In the genomic region with DNA sequence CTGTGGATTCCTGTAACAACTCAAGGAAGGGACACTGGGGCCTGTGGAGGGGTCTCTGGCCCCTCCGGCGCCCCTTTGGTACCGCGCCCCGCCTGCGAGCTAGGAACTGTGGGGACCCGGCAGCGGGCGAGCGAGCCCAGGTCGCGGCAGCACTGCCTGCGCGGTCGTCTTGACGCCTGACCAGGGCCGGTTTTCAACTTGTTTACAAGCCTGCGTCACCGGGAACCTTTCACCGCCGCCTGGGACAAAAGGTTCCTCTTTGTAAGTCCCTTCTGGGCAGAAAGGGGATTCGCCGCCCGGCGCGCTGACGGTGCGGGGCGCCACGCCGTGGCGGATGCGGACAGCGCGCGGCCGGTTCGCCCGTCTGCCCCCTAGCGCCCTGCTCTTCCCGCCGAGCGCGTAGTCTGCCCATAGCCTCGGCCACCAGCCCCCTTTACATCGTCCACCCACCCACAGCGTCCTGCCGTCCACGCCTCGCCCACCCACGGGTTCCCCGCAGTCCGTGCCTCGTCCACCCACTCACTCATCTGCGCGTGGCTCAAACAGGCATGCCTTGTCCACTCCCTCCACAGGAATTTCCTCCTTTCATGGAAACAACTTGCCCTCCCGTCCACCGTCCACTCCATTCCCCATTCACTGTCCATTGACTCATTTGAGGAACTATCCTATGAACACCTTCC, we compare ENCODE assay signal across 1 cellular context.
TF ChIP-seq lines count a peak whose summit lies in the region.

No MANE protein-coding gene starts in this region.

TF ChIP-seq in HepG2, 621 proteins besides CTCF, POLR2A, EP300 and RAD21 (continued from another document and continues in another):
- TF ChIP-seq, protein P1, sequence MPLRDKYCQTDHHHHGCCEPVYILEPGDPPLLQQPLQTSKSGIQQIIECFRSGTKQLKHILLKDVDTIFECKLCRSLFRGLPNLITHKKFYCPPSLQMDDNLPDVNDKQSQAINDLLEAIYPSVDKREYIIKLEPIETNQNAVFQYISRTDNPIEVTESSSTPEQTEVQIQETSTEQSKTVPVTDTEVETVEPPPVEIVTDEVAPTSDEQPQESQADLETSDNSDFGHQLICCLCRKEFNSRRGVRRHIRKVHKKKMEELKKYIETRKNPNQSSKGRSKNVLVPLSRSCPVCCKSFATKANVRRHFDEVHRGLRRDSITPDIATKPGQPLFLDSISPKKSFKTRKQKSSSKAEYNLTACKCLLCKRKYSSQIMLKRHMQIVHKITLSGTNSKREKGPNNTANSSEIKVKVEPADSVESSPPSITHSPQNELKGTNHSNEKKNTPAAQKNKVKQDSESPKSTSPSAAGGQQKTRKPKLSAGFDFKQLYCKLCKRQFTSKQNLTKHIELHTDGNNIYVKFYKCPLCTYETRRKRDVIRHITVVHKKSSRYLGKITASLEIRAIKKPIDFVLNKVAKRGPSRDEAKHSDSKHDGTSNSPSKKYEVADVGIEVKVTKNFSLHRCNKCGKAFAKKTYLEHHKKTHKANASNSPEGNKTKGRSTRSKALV (CRISPR knock-in tag; IDR thresholded peaks at IDR 0.05), result peak; percentile 87
- TF ChIP-seq, protein P2, sequence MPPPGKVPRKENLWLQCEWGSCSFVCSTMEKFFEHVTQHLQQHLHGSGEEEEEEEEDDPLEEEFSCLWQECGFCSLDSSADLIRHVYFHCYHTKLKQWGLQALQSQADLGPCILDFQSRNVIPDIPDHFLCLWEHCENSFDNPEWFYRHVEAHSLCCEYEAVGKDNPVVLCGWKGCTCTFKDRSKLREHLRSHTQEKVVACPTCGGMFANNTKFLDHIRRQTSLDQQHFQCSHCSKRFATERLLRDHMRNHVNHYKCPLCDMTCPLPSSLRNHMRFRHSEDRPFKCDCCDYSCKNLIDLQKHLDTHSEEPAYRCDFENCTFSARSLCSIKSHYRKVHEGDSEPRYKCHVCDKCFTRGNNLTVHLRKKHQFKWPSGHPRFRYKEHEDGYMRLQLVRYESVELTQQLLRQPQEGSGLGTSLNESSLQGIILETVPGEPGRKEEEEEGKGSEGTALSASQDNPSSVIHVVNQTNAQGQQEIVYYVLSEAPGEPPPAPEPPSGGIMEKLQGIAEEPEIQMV (CRISPR knock-in tag; IDR thresholded peaks at IDR 0.05; ENCODE audit: low read depth), result peak; percentile 76; the same call in 1 of the 2 replicates
- TF ChIP-seq SMAD1 (CRISPR knock-in tag; IDR thresholded peaks at IDR 0.05; ENCODE audit: borderline replicate concordance, low read depth), result peak; percentile 83; the same call in 1 of the 2 replicates
- no peak for TF ChIP-seq FOXM1 (CRISPR knock-in tag; IDR thresholded peaks at IDR 0.05)
- peak; percentile 75; the same call in 1 of the 2 replicates for TF ChIP-seq ZNF724P (CRISPR knock-in tag; IDR thresholded peaks at IDR 0.05; ENCODE audit: borderline replicate concordance)
- TF ChIP-seq, protein P3, sequence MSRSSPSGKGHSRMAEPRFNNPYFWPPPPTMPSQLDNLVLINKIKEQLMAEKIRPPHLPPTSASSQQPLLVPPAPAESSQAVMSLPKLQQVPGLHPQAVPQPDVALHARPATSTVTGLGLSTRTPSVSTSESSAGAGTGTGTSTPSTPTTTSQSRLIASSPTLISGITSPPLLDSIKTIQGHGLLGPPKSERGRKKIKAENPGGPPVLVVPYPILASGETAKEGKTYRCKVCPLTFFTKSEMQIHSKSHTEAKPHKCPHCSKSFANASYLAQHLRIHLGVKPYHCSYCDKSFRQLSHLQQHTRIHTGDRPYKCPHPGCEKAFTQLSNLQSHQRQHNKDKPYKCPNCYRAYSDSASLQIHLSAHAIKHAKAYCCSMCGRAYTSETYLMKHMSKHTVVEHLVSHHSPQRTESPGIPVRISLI (CRISPR knock-in tag; IDR thresholded peaks at IDR 0.05; ENCODE audit: borderline replicate concordance), result no peak
- TF ChIP-seq, protein P4, sequence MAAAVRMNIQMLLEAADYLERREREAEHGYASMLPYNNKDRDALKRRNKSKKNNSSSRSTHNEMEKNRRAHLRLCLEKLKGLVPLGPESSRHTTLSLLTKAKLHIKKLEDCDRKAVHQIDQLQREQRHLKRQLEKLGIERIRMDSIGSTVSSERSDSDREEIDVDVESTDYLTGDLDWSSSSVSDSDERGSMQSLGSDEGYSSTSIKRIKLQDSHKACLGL (CRISPR knock-in tag; IDR thresholded peaks at IDR 0.05), result peak; percentile 58
- TF ChIP-seq ZNF44 (CRISPR knock-in tag; IDR thresholded peaks at IDR 0.05), result no peak
- peak; percentile 38; the same call in 1 of the 2 replicates for TF ChIP-seq RARA (CRISPR knock-in tag; IDR thresholded peaks at IDR 0.05)
- TF ChIP-seq EZH2 (conservative IDR thresholded peaks at IDR 0.05; ENCODE audit: low read depth, low read length), result no peak
- peak; percentile 81 for TF ChIP-seq FOXJ3 (CRISPR knock-in tag; IDR thresholded peaks at IDR 0.05; ENCODE audit: borderline replicate concordance)
- TF ChIP-seq, protein P5, sequence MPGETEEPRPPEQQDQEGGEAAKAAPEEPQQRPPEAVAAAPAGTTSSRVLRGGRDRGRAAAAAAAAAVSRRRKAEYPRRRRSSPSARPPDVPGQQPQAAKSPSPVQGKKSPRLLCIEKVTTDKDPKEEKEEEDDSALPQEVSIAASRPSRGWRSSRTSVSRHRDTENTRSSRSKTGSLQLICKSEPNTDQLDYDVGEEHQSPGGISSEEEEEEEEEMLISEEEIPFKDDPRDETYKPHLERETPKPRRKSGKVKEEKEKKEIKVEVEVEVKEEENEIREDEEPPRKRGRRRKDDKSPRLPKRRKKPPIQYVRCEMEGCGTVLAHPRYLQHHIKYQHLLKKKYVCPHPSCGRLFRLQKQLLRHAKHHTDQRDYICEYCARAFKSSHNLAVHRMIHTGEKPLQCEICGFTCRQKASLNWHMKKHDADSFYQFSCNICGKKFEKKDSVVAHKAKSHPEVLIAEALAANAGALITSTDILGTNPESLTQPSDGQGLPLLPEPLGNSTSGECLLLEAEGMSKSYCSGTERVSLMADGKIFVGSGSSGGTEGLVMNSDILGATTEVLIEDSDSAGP (CRISPR knock-in tag; IDR thresholded peaks at IDR 0.05; ENCODE audit: borderline replicate concordance), result peak; percentile 95
- TF ChIP-seq RNF2 (conservative IDR thresholded peaks at IDR 0.05; ENCODE audit: low read depth), result peak; percentile 79; the same call in 1 of the 2 replicates
- TF ChIP-seq, protein P6, sequence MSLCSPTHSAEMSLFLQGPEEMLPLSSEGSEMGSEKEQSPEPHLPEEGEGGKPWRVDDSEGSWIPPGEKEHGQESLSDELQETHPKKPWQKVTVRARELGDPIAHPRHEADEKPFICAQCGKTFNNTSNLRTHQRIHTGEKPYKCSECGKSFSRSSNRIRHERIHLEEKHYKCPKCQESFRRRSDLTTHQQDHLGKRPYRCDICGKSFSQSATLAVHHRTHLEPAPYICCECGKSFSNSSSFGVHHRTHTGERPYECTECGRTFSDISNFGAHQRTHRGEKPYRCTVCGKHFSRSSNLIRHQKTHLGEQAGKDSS (CRISPR knock-in tag; IDR thresholded peaks at IDR 0.05; ENCODE audit: borderline replicate concordance, low read depth), result 0 out of 2 replicates have a peak, but pooled peaks have one; percentile 33
- TF ChIP-seq, protein P7, sequence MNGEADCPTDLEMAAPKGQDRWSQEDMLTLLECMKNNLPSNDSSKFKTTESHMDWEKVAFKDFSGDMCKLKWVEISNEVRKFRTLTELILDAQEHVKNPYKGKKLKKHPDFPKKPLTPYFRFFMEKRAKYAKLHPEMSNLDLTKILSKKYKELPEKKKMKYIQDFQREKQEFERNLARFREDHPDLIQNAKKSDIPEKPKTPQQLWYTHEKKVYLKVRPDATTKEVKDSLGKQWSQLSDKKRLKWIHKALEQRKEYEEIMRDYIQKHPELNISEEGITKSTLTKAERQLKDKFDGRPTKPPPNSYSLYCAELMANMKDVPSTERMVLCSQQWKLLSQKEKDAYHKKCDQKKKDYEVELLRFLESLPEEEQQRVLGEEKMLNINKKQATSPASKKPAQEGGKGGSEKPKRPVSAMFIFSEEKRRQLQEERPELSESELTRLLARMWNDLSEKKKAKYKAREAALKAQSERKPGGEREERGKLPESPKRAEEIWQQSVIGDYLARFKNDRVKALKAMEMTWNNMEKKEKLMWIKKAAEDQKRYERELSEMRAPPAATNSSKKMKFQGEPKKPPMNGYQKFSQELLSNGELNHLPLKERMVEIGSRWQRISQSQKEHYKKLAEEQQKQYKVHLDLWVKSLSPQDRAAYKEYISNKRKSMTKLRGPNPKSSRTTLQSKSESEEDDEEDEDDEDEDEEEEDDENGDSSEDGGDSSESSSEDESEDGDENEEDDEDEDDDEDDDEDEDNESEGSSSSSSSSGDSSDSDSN (CRISPR knock-in tag; IDR thresholded peaks at IDR 0.05), result peak; percentile 90
- no peak for TF ChIP-seq ZNF672 (CRISPR knock-in tag; IDR thresholded peaks at IDR 0.05)
- TF ChIP-seq, protein P8, sequence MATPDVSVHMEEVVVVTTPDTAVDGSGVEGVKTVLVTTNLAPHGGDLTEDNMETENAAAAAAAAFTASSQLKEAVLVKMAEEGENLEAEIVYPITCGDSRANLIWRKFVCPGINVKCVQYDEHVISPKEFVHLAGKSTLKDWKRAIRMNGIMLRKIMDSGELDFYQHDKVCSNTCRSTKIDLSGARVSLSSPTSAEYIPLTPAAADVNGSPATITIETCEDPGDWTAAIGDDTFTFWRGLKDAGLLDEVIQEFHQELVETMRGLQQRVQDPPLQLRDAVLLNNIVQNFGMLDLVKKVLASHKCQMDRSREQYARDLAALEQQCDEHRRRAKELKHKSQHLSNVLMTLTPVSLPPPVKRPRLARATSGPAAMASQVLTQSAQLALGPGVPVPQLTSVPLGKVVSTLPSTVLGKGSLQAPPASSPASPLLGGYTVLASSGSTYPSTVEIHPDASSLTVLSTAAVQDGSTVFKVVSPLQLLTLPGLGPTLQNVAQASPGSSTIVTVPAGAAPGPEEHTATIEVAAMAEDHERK (CRISPR knock-in tag; IDR thresholded peaks at IDR 0.05; ENCODE audit: low read depth), result no peak
- no peak for TF ChIP-seq TCF7 (IDR thresholded peaks at IDR 0.05; ENCODE audit: low read depth)
- TF ChIP-seq, protein P9, sequence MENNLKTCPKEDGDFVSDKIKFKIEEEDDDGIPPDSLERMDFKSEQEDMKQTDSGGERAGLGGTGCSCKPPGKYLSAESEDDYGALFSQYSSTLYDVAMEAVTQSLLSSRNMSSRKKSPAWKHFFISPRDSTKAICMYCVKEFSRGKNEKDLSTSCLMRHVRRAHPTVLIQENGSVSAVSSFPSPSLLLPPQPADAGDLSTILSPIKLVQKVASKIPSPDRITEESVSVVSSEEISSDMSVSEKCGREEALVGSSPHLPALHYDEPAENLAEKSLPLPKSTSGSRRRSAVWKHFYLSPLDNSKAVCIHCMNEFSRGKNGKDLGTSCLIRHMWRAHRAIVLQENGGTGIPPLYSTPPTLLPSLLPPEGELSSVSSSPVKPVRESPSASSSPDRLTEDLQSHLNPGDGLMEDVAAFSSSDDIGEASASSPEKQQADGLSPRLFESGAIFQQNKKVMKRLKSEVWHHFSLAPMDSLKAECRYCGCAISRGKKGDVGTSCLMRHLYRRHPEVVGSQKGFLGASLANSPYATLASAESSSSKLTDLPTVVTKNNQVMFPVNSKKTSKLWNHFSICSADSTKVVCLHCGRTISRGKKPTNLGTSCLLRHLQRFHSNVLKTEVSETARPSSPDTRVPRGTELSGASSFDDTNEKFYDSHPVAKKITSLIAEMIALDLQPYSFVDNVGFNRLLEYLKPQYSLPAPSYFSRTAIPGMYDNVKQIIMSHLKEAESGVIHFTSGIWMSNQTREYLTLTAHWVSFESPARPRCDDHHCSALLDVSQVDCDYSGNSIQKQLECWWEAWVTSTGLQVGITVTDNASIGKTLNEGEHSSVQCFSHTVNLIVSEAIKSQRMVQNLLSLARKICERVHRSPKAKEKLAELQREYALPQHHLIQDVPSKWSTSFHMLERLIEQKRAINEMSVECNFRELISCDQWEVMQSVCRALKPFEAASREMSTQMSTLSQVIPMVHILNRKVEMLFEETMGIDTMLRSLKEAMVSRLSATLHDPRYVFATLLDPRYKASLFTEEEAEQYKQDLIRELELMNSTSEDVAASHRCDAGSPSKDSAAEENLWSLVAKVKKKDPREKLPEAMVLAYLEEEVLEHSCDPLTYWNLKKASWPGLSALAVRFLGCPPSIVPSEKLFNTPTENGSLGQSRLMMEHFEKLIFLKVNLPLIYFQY (CRISPR knock-in tag; IDR thresholded peaks at IDR 0.05; ENCODE audit: borderline replicate concordance), result peak; percentile 51; the same call in 1 of the 2 replicates
- peak; percentile 85 for TF ChIP-seq ZNF766 (CRISPR knock-in tag; IDR thresholded peaks at IDR 0.05; ENCODE audit: borderline replicate concordance)
- peak; percentile 90 for TF ChIP-seq ZSCAN29 (CRISPR knock-in tag; conservative IDR thresholded peaks at IDR 0.05)
- TF ChIP-seq SOX5 (CRISPR knock-in tag; IDR thresholded peaks at IDR 0.05; ENCODE audit: borderline replicate concordance), result peak; percentile 73; the same call in 1 of the 2 replicates
- peak; percentile 58; the same call in 1 of the 2 replicates for TF ChIP-seq ZNF713 (CRISPR knock-in tag; IDR thresholded peaks at IDR 0.05)
- peak; percentile 60 for TF ChIP-seq CREM (IDR thresholded peaks at IDR 0.05)
- no peak for TF ChIP-seq CREM (CRISPR knock-in tag; IDR thresholded peaks at IDR 0.05)
- TF ChIP-seq RELA (CRISPR knock-in tag; IDR thresholded peaks at IDR 0.05), result peak; percentile 77; the same call in 1 of the 2 replicates
- peak; percentile 76; the same call in 1 of the 2 replicates for TF ChIP-seq ZNF383 (CRISPR knock-in tag; IDR thresholded peaks at IDR 0.05; ENCODE audit: borderline replicate concordance)
- TF ChIP-seq, protein P10, sequence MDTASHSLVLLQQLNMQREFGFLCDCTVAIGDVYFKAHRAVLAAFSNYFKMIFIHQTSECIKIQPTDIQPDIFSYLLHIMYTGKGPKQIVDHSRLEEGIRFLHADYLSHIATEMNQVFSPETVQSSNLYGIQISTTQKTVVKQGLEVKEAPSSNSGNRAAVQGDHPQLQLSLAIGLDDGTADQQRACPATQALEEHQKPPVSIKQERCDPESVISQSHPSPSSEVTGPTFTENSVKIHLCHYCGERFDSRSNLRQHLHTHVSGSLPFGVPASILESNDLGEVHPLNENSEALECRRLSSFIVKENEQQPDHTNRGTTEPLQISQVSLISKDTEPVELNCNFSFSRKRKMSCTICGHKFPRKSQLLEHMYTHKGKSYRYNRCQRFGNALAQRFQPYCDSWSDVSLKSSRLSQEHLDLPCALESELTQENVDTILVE (CRISPR knock-in tag; IDR thresholded peaks at IDR 0.05), result peak; percentile 68; the same call in 1 of the 2 replicates
- TF ChIP-seq ZNF709 (CRISPR knock-in tag; IDR thresholded peaks at IDR 0.05), result no peak; the same call in 1 of the 2 replicates
- peak; percentile 80 for TF ChIP-seq GFI1 (CRISPR knock-in tag; IDR thresholded peaks at IDR 0.05; ENCODE audit: borderline replicate concordance)
- 0 out of 2 replicates have a peak, but pooled peaks have one; percentile 15 for TF ChIP-seq EED (CRISPR knock-in tag; IDR thresholded peaks at IDR 0.05)
- TF ChIP-seq ZNF547 (CRISPR knock-in tag; IDR thresholded peaks at IDR 0.05), result 0 out of 2 replicates have a peak, but pooled peaks have one; percentile 77
- TF ChIP-seq ZNF543 (CRISPR knock-in tag; IDR thresholded peaks at IDR 0.05), result peak; percentile 77; the same call in 1 of the 2 replicates
- TF ChIP-seq STAG1 (CRISPR knock-in tag; IDR thresholded peaks at IDR 0.05), result peak; percentile 99
- peak; percentile 59; the same call in 1 of the 2 replicates for TF ChIP-seq ZNF451 (CRISPR knock-in tag; IDR thresholded peaks at IDR 0.05)
- peak; percentile 76; the same call in 1 of the 2 replicates for TF ChIP-seq ZNF558 (CRISPR knock-in tag; IDR thresholded peaks at IDR 0.05; ENCODE audit: borderline replicate concordance)
- TF ChIP-seq ZNF282 (IDR thresholded peaks at IDR 0.05; ENCODE audit: partially characterized antibody), result no peak
